8 cellular contexts compared by ENCODE assay signal in genomic region chr19:48510421-48511268, GRCh38. TPM values are rescaled to one million over a fixed set of nuclear protein-coding genes. Genes with fewer than 3 reads are reported as not detected.
DNase-seq lines count a peak whose midpoint lies in the region; FAIRE-seq and TF ChIP-seq lines count a peak whose summit lies in the region.

No MANE protein-coding gene starts in this region.

- H2AFZ ChIP-seq in endothelial cell of umbilical vein (ENCODE audit: low read depth, low read length), result no peak overlapping the region

- intact Hi-C loops in endothelial cell of umbilical vein (cut with micrococcal nuclease), result no loop called here

- H3K4me1 ChIP-seq in endothelial cell of umbilical vein (ENCODE audit: control insufficient read depth, extremely low read depth, insufficient read depth, low read length) (no peaks in the 10 kb centered on the region), mononuclear cell (ENCODE audit: insufficient read depth, low read length) (peaks cover 19% of the 10 kb centered on the region)

- FAIRE-seq in endothelial cell of umbilical vein (lab: Jason Lieb, UNC), result peak; percentile 83

- H3K27me3 ChIP-seq in endothelial cell of umbilical vein (ENCODE audit: control insufficient read depth in 2 of 2, insufficient read depth in 2 of 2, low read length in 2 of 2), result peaks cover 12 to 14% of the 10 kb centered on the region in 2 experiments
- H3K27me3 ChIP-seq in mononuclear cell (ENCODE audit: insufficient read depth, low read length), result peaks cover 18% of the 10 kb centered on the region

- no peaks in the 10 kb centered on the region for H3K9me1 ChIP-seq in endothelial cell of umbilical vein (replicated peaks; ENCODE audit: control insufficient read depth, extremely low read depth, insufficient read depth, low read length)

- dilution Hi-C loops in endothelial cell of umbilical vein (cut with MboI; ENCODE audit: extremely low pct_ligation_motif_present, low sequenced_read_pairs), result no loop called here

- CTCF ChIA-PET in endothelial cell of umbilical vein (lab: Charles Lee), result interaction anchor here (8.3 kb wide), 1 partner anchor 74 kb away, joined by 507 read pairs; no protein-coding TSS in a partner anchor

- no peak overlapping the region for H3K4me3 ChIP-seq in endothelial cell of umbilical vein (replicated peaks in 1 of 3; ENCODE audit: insufficient read depth in 1 of 3, low read depth in 1 of 3, low read length in 3 of 3)
- peak overlapping the region; percentile 19 for H3K4me3 ChIP-seq in mononuclear cell (ENCODE audit: low read length)

- H3K9me3 ChIP-seq in endothelial cell of umbilical vein (replicated peaks; ENCODE audit: control insufficient read depth, insufficient read depth, low read length) (no peaks in the 10 kb centered on the region), mononuclear cell (ENCODE audit: low read depth, low read length) (no peaks in the 10 kb centered on the region)

- H3K27ac ChIP-seq in endothelial cell of umbilical vein (ENCODE audit: insufficient read depth, low read depth, low read length), result no peak overlapping the region

- TF ChIP-seq CTCF in endothelial cell of umbilical vein (IDR thresholded peaks at IDR 0.05; ENCODE audit: extremely low read depth in 1 of 2, insufficient read depth in 1 of 2, low read depth in 1 of 2, low read length in 2 of 2), result no peak

- POLR2A ChIA-PET in endothelial cell of umbilical vein (lab: Charles Lee), result no interaction called here

- no peak overlapping the region for H3K9ac ChIP-seq in endothelial cell of umbilical vein (replicated peaks; ENCODE audit: extremely low read depth, insufficient read depth, low read length)

- no peaks in the 10 kb centered on the region for H3K79me2 ChIP-seq in endothelial cell of umbilical vein (ENCODE audit: control insufficient read depth, insufficient read depth, low read length)

- H4K20me1 ChIP-seq in endothelial cell of umbilical vein (replicated peaks; ENCODE audit: control insufficient read depth, extremely low read depth, insufficient read depth, low read length), result no peaks in the 10 kb centered on the region

- TF ChIP-seq POLR2A in endothelial cell of umbilical vein (IDR thresholded peaks at IDR 0.05; ENCODE audit: low read depth, low read length), result no peak

- H3K36me3 ChIP-seq in endothelial cell of umbilical vein (ENCODE audit: control insufficient read depth in 2 of 2, extremely low read depth in 1 of 2, insufficient read depth in 2 of 2, low read length in 2 of 2), result no peaks in the 10 kb centered on the region

- peak; percentile 45 to 58 for DNase-seq in NCI-H187 (lab: John Stamatoyannopoulos, UW)
- no peak for DNase-seq in NCI-H187 treated with DMSO at 0.1 percent for 48 hours (lab: John Stamatoyannopoulos, UW)
- DNase-seq in NCI-H69 (lab: John Stamatoyannopoulos, UW), result peak; percentile 67
- peak; percentile 69 for DNase-seq in activated T-cell treated with anti-CD3 and anti-CD28 coated beads for 1 hour (ENCODE audit: low read depth)
- peak; percentile 43 for DNase-seq in endothelial cell of umbilical vein (ENCODE audit: low read depth, low spot score)
- DNase-seq in stimulated activated CD8-positive, alpha-beta memory T cell treated with anti-CD3 and anti-CD28 coated beads, Interleukin-4, amount 100 ng/mL, for 48 hours, result peak; percentile 83
- no peak for DNase-seq in GF-D8 (lab: John Stamatoyannopoulos, UW)

- BruUV-seq in endothelial cell of umbilical vein (replicated peaks; lab: Mats Ljungman, UMichigan), result no TSS peak

- no peak overlapping the region for H3K4me2 ChIP-seq in endothelial cell of umbilical vein (ENCODE audit: insufficient read depth, low read length)

TF ChIP-seq in endothelial cell of umbilical vein, 7 proteins besides CTCF, POLR2A, EP300 and RAD21:
- no peak for TF ChIP-seq FOS (IDR thresholded peaks at IDR 0.05; ENCODE audit: borderline replicate concordance, insufficient read depth, low read length)
- TF ChIP-seq EZH2 (IDR thresholded peaks at IDR 0.05; ENCODE audit: borderline replicate concordance, low read depth, low read length, severe bottlenecking), result no peak
- TF ChIP-seq JUN (IDR thresholded peaks at IDR 0.05; ENCODE audit: borderline replicate concordance, insufficient read depth, insufficient read length, low read depth), result no peak
- TF ChIP-seq POLR2AphosphoS5 (IDR thresholded peaks at IDR 0.05; ENCODE audit: insufficient read depth, low read depth, low read length), result no peak
- TF ChIP-seq GATA2 (IDR thresholded peaks at IDR 0.05; ENCODE audit: insufficient read depth, insufficient read length, low read depth, low read length), result no peak
- no peak for TF ChIP-seq MAX (IDR thresholded peaks at IDR 0.05; ENCODE audit: insufficient read depth, insufficient read length)
- TF ChIP-seq MYC (IDR thresholded peaks at IDR 0.05; ENCODE audit: low read depth, low read length), result no peak

RNA-seq across cellular contexts. Expression of gene LMTK3, which starts 1.0 kb away (rescaled TPM):
- total RNA-seq in endothelial cell of umbilical vein (0.11 TPM in 1 of 2 replicates, not detected in the other), mononuclear cell (1.5 TPM)
- polyA plus RNA-seq in endothelial cell of umbilical vein, result 0.05 and 0.14 TPM in 2 replicates
- 0.01 TPM in 1 of 2 replicates, not detected in the other for polyA plus RNA-seq in endothelial cell of umbilical vein (2011; cell fraction: cytosol; rRNA removed)
- polyA plus RNA-seq in endothelial cell of umbilical vein (2011; cell fraction: nucleus; rRNA removed), result 0.04 TPM in 1 of 2 replicates, not detected in the other
- 0.16 and 0.35 TPM in 2 replicates for polyA plus RNA-seq in endothelial cell of umbilical vein (2012)
- polyA minus RNA-seq in endothelial cell of umbilical vein, result not detected in 2 replicates
- 0.51 TPM for polyA minus RNA-seq in endothelial cell of umbilical vein (2011; cell fraction: cytosol; rRNA and poly(A)+ RNA removed)
- 0.24 TPM in 1 of 2 replicates, not detected in the other for polyA minus RNA-seq in endothelial cell of umbilical vein (2011; cell fraction: nucleus; rRNA and poly(A)+ RNA removed)

RNA-seq across cellular contexts. Expression of gene SULT2B1, which starts 41.3 kb away (rescaled TPM):
- not detected in 2 replicates for total RNA-seq in endothelial cell of umbilical vein
- polyA plus RNA-seq in endothelial cell of umbilical vein, result not detected in 2 replicates
- not detected in 2 replicates for polyA plus RNA-seq in endothelial cell of umbilical vein (2011; cell fraction: cytosol; rRNA removed)
- not detected in 2 replicates for polyA plus RNA-seq in endothelial cell of umbilical vein (2011; cell fraction: nucleus; rRNA removed)
- 0.19 and 0.20 TPM in 2 replicates for polyA plus RNA-seq in endothelial cell of umbilical vein (2012)
- polyA minus RNA-seq in endothelial cell of umbilical vein, result not detected in 2 replicates
- not detected for polyA minus RNA-seq in endothelial cell of umbilical vein (2011; cell fraction: cytosol; rRNA and poly(A)+ RNA removed)
- polyA minus RNA-seq in endothelial cell of umbilical vein (2011; cell fraction: nucleus; rRNA and poly(A)+ RNA removed), result not detected in 2 replicates
- total RNA-seq in mononuclear cell, result not detected

RNA-seq across cellular contexts. Expression of gene CYTH2, which starts 41.5 kb away (rescaled TPM):
- total RNA-seq in endothelial cell of umbilical vein, result 119 and 125 TPM in 2 replicates
- polyA plus RNA-seq in endothelial cell of umbilical vein, result 98.4 and 98.6 TPM in 2 replicates
- 91.8 and 108 TPM in 2 replicates for polyA plus RNA-seq in endothelial cell of umbilical vein (2011; cell fraction: cytosol; rRNA removed)
- polyA plus RNA-seq in endothelial cell of umbilical vein (2011; cell fraction: nucleus; rRNA removed), result 309 and 317 TPM in 2 replicates
- 61.0 and 67.4 TPM in 2 replicates for polyA plus RNA-seq in endothelial cell of umbilical vein (2012)
- polyA minus RNA-seq in endothelial cell of umbilical vein, result 85.6 and 95.7 TPM in 2 replicates
- 14.1 TPM for polyA minus RNA-seq in endothelial cell of umbilical vein (2011; cell fraction: cytosol; rRNA and poly(A)+ RNA removed)
- polyA minus RNA-seq in endothelial cell of umbilical vein (2011; cell fraction: nucleus; rRNA and poly(A)+ RNA removed), result 109 and 123 TPM in 2 replicates
- 14.9 TPM for total RNA-seq in mononuclear cell

RNA-seq across cellular contexts. Expression of gene KCNJ14, which starts 55.3 kb away (rescaled TPM):
- total RNA-seq in endothelial cell of umbilical vein (0.92 and 1.4 TPM in 2 replicates), mononuclear cell (1.7 TPM)
- 0.26 and 0.32 TPM in 2 replicates for polyA plus RNA-seq in endothelial cell of umbilical vein
- 0.20 and 0.22 TPM in 2 replicates for polyA plus RNA-seq in endothelial cell of umbilical vein (2011; cell fraction: cytosol; rRNA removed)
- polyA plus RNA-seq in endothelial cell of umbilical vein (2011; cell fraction: nucleus; rRNA removed), result 1.5 and 1.7 TPM in 2 replicates
- 0.27 and 0.33 TPM in 2 replicates for polyA plus RNA-seq in endothelial cell of umbilical vein (2012)
- 0.62 and 0.80 TPM in 2 replicates for polyA minus RNA-seq in endothelial cell of umbilical vein
- polyA minus RNA-seq in endothelial cell of umbilical vein (2011; cell fraction: cytosol; rRNA and poly(A)+ RNA removed), result 1.7 TPM
- polyA minus RNA-seq in endothelial cell of umbilical vein (2011; cell fraction: nucleus; rRNA and poly(A)+ RNA removed), result 1.3 and 1.7 TPM in 2 replicates

Comparison
In these comparisons a context has a peak if more than half of its experiments do, and no peak if none do; other contexts are left out.
1. DNase-seq: peak in NCI-H187 (2 of 2), NCI-H69 (single experiment), activated T-cell treated with anti-CD3 and anti-CD28 coated beads for 1 hour (single experiment), endothelial cell of umbilical vein (single experiment) and stimulated activated CD8-positive, alpha-beta memory T cell treated with anti-CD3 and anti-CD28 coated beads, Interleukin-4, amount 100 ng/mL, for 48 hours (single experiment); none in NCI-H187 treated with DMSO at 0.1 percent for 48 hours (single experiment) and GF-D8 (single experiment).